ENCODE assay signal across 8 cellular contexts in the genomic region with DNA sequence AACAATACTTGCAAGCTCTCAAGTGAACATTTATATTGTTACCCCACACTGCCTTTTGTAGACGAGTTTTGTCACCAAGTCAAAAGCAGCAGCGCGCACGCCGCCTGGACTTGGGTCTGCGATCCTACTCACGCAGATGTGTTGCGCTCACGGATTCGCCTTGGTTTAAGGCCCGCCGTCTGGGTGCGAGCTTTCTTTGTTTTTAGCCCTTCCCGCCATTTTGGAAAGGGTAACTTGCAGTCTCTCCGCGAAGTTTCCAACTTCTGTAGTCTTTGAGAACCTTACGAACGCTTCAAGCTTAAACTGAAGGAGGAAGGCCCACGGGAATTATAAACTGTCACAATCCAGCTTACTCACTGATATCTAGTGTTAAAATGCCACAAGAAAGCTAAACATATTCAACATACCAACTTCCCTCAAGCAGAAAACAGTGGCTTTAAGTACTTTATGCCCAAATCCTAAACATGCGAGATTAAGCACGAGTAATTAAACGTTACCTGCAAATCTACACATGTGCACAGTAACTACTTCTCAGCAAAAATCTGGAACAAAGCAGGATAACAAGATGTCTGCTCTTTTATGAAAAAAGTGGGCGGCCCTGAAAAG.
A peak's percentile ranks its signal among the peaks of the same experiment; 100 is the strongest.
DNase-seq lines count a peak whose midpoint lies in the region; ATAC-seq and TF ChIP-seq lines count a peak whose summit lies in the region.

No MANE protein-coding gene starts in this region.

- peak overlapping the region; percentile 34 for H3K18ac ChIP-seq in trophoblast cell (ENCODE audit: low read length)

- peaks cover 13% of the 10 kb centered on the region for H3K9me3 ChIP-seq in PC-3 (ENCODE audit: low read length)
- H3K9me3 ChIP-seq in trophoblast cell (ENCODE audit: insufficient read depth, low read depth, low read length): no peaks in the 10 kb centered on the region

- H3K27ac Mint-ChIP-seq in activated naive CD4-positive, alpha-beta T cell treated with anti-CD3 and anti-CD28 coated beads, Interleukin-2, amount 10 ng/mL, durations not matched to agents 7 days and 5 days: peak overlapping the region; percentile 95

- no peaks in the 10 kb centered on the region for H3K9me2 ChIP-seq in PC-3 (replicated peaks; ENCODE audit: low read length)

- H2AFZ ChIP-seq in PC-3 (ENCODE audit: low read length): peak overlapping the region; percentile 57
- no peak overlapping the region for H2AFZ ChIP-seq in trophoblast cell (ENCODE audit: insufficient read depth, low read length, poor library complexity)

- intact Hi-C loops in Right ventricle myocardium inferior (cut with DNase I): loop anchor here (2.0 to 5.0 kb wide), 2 partner anchors 257 to 848 kb away; a partner anchor contains a TSS
- intact Hi-C loops in cardiac septum (cut with DNase I): loop anchor here (5.0 to 10.0 kb wide), 5 partner anchors 67 to 850 kb away; a partner anchor contains a TSS
- intact Hi-C loops in PC-3 (cut with micrococcal nuclease): loop anchor here (1.0 to 5.0 kb wide), 6 partner anchors 28 to 242 kb away; a partner anchor contains a TSS
- intact Hi-C loops in head of caudate nucleus (cut with DNase I): loop anchor here (10.0 kb wide), 1 partner anchor 80 kb away; a partner anchor contains a TSS

- no CpG with 5 or more reads among the region's 23 CpGs for WGBS in trophoblast cell (ENCODE audit: extremely low coverage, insufficient coverage, insufficient read length)

- H3K9ac ChIP-seq in PC-3 (ENCODE audit: low read length): peak overlapping the region; percentile 96
- H3K9ac ChIP-seq in trophoblast cell (ENCODE audit: low read length): peak overlapping the region; percentile 69

- peak overlapping the region; percentile 72 for H3K4me3 Mint-ChIP-seq in activated naive CD4-positive, alpha-beta T cell treated with anti-CD3 and anti-CD28 coated beads, Interleukin-2, amount 10 ng/mL, durations not matched to agents 7 days and 5 days

- H4K8ac ChIP-seq in trophoblast cell (ENCODE audit: low read depth, low read length): no peak overlapping the region

- no peak overlapping the region for H3K4ac ChIP-seq in trophoblast cell (ENCODE audit: low read depth, low read length)

- peaks cover 19% of the 10 kb centered on the region for H3K4me1 ChIP-seq in PC-3 (ENCODE audit: insufficient read depth, low read length)
- peaks cover 0 to 3% of the 10 kb centered on the region in 2 experiments for H3K4me1 ChIP-seq in trophoblast cell (ENCODE audit: control insufficient read depth in 1 of 2, insufficient read depth in 2 of 2, low read length in 2 of 2)

- DNase-seq in Right ventricle myocardium inferior (ENCODE audit: missing footprints) (peak; percentile 85), cardiac septum (ENCODE audit: low spot score) (no peak), PC-3 (peak; percentile 66), head of caudate nucleus (peak in 36 of 42 donors; percentile 11 to 69 (median 46)), trophoblast cell (peak; percentile 32 to 55), HPDE6-E6E7 (ENCODE audit: extremely low spot score) (no peak)
- DNase-seq in activated naive CD4-positive, alpha-beta T cell treated with anti-CD3 and anti-CD28 coated beads, Interleukin-2, amount 10 ng/mL, durations not matched to agents 7 days and 5 days: peak; percentile 75

- ATAC-seq in Right ventricle myocardium inferior: no peak
- ATAC-seq in PC-3: peak; percentile 5; the same call in 1 of the 2 replicates
- no peak for ATAC-seq in HG02870 (IDR thresholded peaks at IDR 0.05; ENCODE audit: unreplicated experiment)

- peaks cover 26% of the 10 kb centered on the region for H3K36me3 Mint-ChIP-seq in activated naive CD4-positive, alpha-beta T cell treated with anti-CD3 and anti-CD28 coated beads, Interleukin-2, amount 10 ng/mL, durations not matched to agents 7 days and 5 days

- H4K20me1 ChIP-seq in PC-3 (ENCODE audit: low read length): peaks cover 8% of the 10 kb centered on the region; the same call in 1 of the 2 replicates

- H3K27ac ChIP-seq in PC-3 (ENCODE audit: low read length) (peak overlapping the region; percentile 94), trophoblast cell (ENCODE audit: low read depth, low read length) (peak overlapping the region; percentile 81)

- no peak for TF ChIP-seq CTCF in PC-3 (conservative IDR thresholded peaks at IDR 0.05; ENCODE audit: low read depth, low read length)

- peaks cover 38% of the 10 kb centered on the region for H3K4me1 Mint-ChIP-seq in activated naive CD4-positive, alpha-beta T cell treated with anti-CD3 and anti-CD28 coated beads, Interleukin-2, amount 10 ng/mL, durations not matched to agents 7 days and 5 days

- H3K9me3 Mint-ChIP-seq in activated naive CD4-positive, alpha-beta T cell treated with anti-CD3 and anti-CD28 coated beads, Interleukin-2, amount 10 ng/mL, durations not matched to agents 7 days and 5 days: peaks cover 15% of the 10 kb centered on the region

- peak overlapping the region; percentile 15 for H3K14ac ChIP-seq in trophoblast cell (ENCODE audit: low read length)

- H3K4me3 ChIP-seq in PC-3 (ENCODE audit: low read length): peak overlapping the region; percentile 92
- peak overlapping the region; percentile 85 for H3K4me3 ChIP-seq in trophoblast cell (ENCODE audit: low read depth, low read length)

- H3K36me3 ChIP-seq in PC-3 (ENCODE audit: low read depth, low read length) (0 out of 2 replicates have a peak, but pooled peaks cover 5% of the 10 kb centered on the region), trophoblast cell (ENCODE audit: control insufficient read depth in 1 of 2, insufficient read depth in 2 of 2, low read length in 2 of 2) (peaks cover 0 to 3% of the 10 kb centered on the region in 2 experiments)

- H2BK12ac ChIP-seq in trophoblast cell (ENCODE audit: low read length): no peak overlapping the region

- H4K91ac ChIP-seq in trophoblast cell (ENCODE audit: low read depth, low read length): peak overlapping the region; percentile 30

- CTCF ChIA-PET in PC-3 (lab: Charles Lee): interaction anchor here (0.6 kb wide), 1 partner anchor 79 kb away, joined by 3 read pairs; no protein-coding TSS in a partner anchor
- CTCF ChIA-PET in activated naive CD4-positive, alpha-beta T cell treated with anti-CD3 and anti-CD28 coated beads, Interleukin-2, amount 10 ng/mL, durations not matched to agents 7 days and 5 days (lab: Charles Lee): interaction anchor here (0.8 to 1.8 kb wide), 2 partner anchors 10 to 35 kb away, joined by 3 to 5 read pairs; no protein-coding TSS in a partner anchor

- H3K23ac ChIP-seq in trophoblast cell (ENCODE audit: low read length): no peak overlapping the region

- peak overlapping the region; percentile 10 for H2BK120ac ChIP-seq in trophoblast cell (ENCODE audit: insufficient read depth, low read length, poor library complexity)

- H3K4me2 ChIP-seq in PC-3 (ENCODE audit: low read length) (peak overlapping the region; percentile 94), trophoblast cell (ENCODE audit: low read length) (peak overlapping the region; percentile 70)

- H3K27me3 ChIP-seq in PC-3 (ENCODE audit: low read length) (no peaks in the 10 kb centered on the region), trophoblast cell (ENCODE audit: insufficient read depth, low read length) (no peaks in the 10 kb centered on the region)

- peaks cover 11% of the 10 kb centered on the region for H3K79me1 ChIP-seq in trophoblast cell (ENCODE audit: low read length)

- H4K12ac ChIP-seq in trophoblast cell (ENCODE audit: low read depth, low read length): no peak overlapping the region

- peaks cover 4% of the 10 kb centered on the region for H3K27me3 Mint-ChIP-seq in activated naive CD4-positive, alpha-beta T cell treated with anti-CD3 and anti-CD28 coated beads, Interleukin-2, amount 10 ng/mL, durations not matched to agents 7 days and 5 days

- H2AK5ac ChIP-seq in trophoblast cell (ENCODE audit: low read length): no peak overlapping the region

- POLR2A ChIA-PET in PC-3 (lab: Charles Lee; ENCODE audit: unreplicated experiment): interaction anchor here (0.5 to 2.6 kb wide), 14 partner anchors 25 to 161 kb away, joined by 3 to 72 read pairs (median 4); a partner anchor contains a TSS

- peaks cover 34% of the 10 kb centered on the region for H3K79me2 ChIP-seq in PC-3 (ENCODE audit: low read length)
- peaks cover 5% of the 10 kb centered on the region for H3K79me2 ChIP-seq in trophoblast cell (ENCODE audit: control insufficient read depth, insufficient read depth, low read length, poor library complexity)

- H2BK5ac ChIP-seq in trophoblast cell (ENCODE audit: low read depth, low read length, poor library complexity): peak overlapping the region; percentile 7

- peaks cover 4% of the 10 kb centered on the region for H3F3A ChIP-seq in PC-3 (ENCODE audit: low read length, unreplicated experiment)

- BruUV-seq in PC-3 (replicated peaks; lab: Mats Ljungman, UMichigan): no TSS peak

Comparison
In these comparisons a context has a peak if more than half of its experiments do, and no peak if none do; other contexts are left out.
1. DNase-seq: peak in Right ventricle myocardium inferior (single experiment), PC-3 (single experiment), activated naive CD4-positive, alpha-beta T cell treated with anti-CD3 and anti-CD28 coated beads, Interleukin-2, amount 10 ng/mL, durations not matched to agents 7 days and 5 days (single experiment), head of caudate nucleus (36 of 42) and trophoblast cell (2 of 2); none in cardiac septum (single experiment) and HPDE6-E6E7 (single experiment).